1 cellular context compared by ENCODE assay signal in the genomic region with DNA sequence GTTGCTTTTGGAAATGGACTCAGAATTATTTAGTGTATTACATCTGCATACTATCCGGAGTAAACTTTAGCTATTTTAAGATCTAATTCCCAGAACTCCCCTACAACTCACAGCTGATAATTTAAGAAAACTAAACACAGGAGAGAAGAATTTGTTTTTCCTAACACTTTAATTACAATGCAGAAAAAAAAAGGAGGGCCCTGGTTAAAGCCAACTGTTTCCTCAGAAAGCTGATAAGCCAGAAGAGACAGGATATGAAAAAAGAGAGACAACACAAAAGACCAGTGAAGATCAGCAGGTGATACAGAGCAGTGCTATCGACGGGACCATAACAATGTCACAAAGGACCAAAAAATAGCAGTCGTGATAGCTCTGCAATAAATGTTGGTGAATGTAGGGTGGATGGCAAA.
TF ChIP-seq lines count a peak whose summit lies in the region.

No MANE protein-coding gene starts in this region.

TF ChIP-seq in GM12878, 131 proteins besides CTCF, POLR2A, EP300 and RAD21:
- TF ChIP-seq, protein P1, sequence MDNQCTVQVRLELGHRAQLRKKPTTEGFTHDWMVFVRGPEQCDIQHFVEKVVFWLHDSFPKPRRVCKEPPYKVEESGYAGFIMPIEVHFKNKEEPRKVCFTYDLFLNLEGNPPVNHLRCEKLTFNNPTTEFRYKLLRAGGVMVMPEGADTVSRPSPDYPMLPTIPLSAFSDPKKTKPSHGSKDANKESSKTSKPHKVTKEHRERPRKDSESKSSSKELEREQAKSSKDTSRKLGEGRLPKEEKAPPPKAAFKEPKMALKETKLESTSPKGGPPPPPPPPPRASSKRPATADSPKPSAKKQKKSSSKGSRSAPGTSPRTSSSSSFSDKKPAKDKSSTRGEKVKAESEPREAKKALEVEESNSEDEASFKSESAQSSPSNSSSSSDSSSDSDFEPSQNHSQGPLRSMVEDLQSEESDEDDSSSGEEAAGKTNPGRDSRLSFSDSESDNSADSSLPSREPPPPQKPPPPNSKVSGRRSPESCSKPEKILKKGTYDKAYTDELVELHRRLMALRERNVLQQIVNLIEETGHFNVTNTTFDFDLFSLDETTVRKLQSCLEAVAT (IDR thresholded peaks at IDR 0.05): peak; percentile 27
- no peak for TF ChIP-seq RFX5 (IDR thresholded peaks at IDR 0.05; ENCODE audit: low read depth, low read length)
